ENCODE assay signal across 8 cellular contexts in the genomic region with DNA sequence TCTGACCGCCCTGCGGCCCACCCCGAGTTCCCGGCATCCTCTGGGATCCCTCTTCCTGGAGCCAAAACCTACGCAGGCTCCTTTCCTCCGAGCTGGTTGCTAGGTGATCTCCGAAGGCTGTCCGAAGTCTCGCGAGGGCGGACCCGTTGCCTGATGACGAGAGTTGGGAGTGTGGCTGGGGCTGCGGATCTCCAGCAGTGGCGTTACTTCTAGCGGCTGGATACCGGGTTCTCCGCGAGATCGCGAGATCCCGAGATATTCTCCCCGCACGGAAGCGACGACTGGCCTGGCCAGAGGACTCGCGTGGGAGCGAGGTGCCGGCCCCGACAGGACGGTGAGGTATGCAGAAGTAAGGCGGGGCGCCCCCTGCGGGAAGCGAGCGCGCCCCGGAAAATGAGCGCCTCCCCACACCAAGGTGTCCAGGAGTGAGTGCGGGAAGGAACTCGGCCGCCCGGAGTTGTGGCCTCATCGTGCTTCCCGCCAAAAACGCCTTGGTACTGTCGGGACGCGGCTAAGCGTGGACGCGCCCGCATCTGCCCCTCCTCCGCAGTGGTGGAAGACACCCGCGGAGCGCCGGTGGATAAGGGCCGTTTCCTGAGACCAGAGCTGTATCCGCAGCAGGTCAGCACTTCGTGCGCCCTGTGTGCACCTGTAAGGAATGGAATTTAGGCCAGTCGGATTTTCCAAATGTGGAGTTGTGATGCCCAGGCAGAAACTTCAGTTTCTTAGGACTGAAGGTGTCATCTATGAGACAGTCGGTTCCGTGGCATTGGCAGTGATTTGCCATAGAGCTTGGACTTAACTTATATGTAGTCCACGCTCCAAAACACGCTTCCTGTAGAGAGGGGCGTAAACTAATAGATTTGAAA. TPM values are rescaled to one million over a fixed set of nuclear protein-coding genes. Genes with fewer than 3 reads are reported as not detected.
DNase-seq lines count a peak whose midpoint lies in the region; ATAC-seq, FAIRE-seq and TF ChIP-seq lines count a peak whose summit lies in the region.

A gene (plus strand): TSS at position 146 of the 869 bp plus-strand sequence. CDS start 1,426 bp downstream, outside the sequence.

- peak; percentile 88 for TF ChIP-seq CTCF in HepG2 (CRISPR knock-in tag; IDR thresholded peaks at IDR 0.05)

- no peaks in the 10 kb centered on the region; a peak in 1 of 5 replicates for H3K36me3 ChIP-seq in HepG2 (replicated peaks in 1 of 2; ENCODE audit: control insufficient read depth in 1 of 2, insufficient read depth in 2 of 2, low read length in 2 of 2)

- WGBS in HepG2 (ENCODE audit: low lambda C conversion rate): 3% methylated on average over 15 of the region's 69 CpGs

- peak within 1 kb of the TSS; percentile 83 to 98 (median 98) for H3K4me3 ChIP-seq in HepG2 (replicated peaks in 1 of 3; ENCODE audit: insufficient read depth in 1 of 3, low read depth in 2 of 3, low read length in 3 of 3)

- H2AFZ ChIP-seq in HepG2 (ENCODE audit: low read length): peak within 1 kb of the TSS; percentile 89

- TF ChIP-seq RAD21 in HepG2 (CRISPR knock-in tag; IDR thresholded peaks at IDR 0.05): peak; percentile 83

- POLR2A ChIA-PET in HepG2 (lab: Yijun Ruan, JAX): interaction anchor here (0.7 to 3.6 kb wide), 12 partner anchors 9 to 341 kb away, joined by 3 to 27 read pairs (median 3); a partner anchor contains a TSS

- H3K9me3 ChIP-seq in HepG2 (ENCODE audit: low read length): no peaks in the 10 kb centered on the region

- H3K9ac ChIP-seq in HepG2 (ENCODE audit: insufficient read depth, low read depth, low read length): peak within 1 kb of the TSS; percentile 96

- in situ Hi-C loops in HepG2 (cut with HindIII; ENCODE audit: extremely low pct_ligation_motif_present, low pct_unique_long_range_greater_than_20kb): no loop called here

- peak within 1 kb of the TSS; percentile 82 for H3K27ac ChIP-seq in HepG2 (ENCODE audit: extremely low read length, insufficient read depth, low read length)

- TF ChIP-seq EP300 in HepG2 (IDR thresholded peaks at IDR 0.05; ENCODE audit: low read depth in 2 of 2, low read length in 2 of 2) (no peak), HepG2 (CRISPR knock-in tag; IDR thresholded peaks at IDR 0.05; ENCODE audit: borderline replicate concordance) (no peak; the same call in 1 of the 2 replicates)

- intact Hi-C loops in HepG2 (cut with micrococcal nuclease; ENCODE audit: unreplicated experiment): loop anchor here (1.0 to 2.0 kb wide), 2 partner anchors 162 to 184 kb away; a partner anchor contains a TSS

- H4K20me1 ChIP-seq in HepG2 (ENCODE audit: insufficient read depth, low read length): no peaks in the 10 kb centered on the region

- H3K4me2 ChIP-seq in HepG2 (ENCODE audit: low read depth, low read length): peak within 1 kb of the TSS; percentile 80

- BruUV-seq in HepG2 (replicated peaks; lab: Mats Ljungman, UMichigan): TSS peak; percentile 56

- H3K27me3 ChIP-seq in HepG2 (ENCODE audit: control insufficient read depth in 1 of 2, insufficient read depth in 2 of 2, low read length in 2 of 2): no peaks in the 10 kb centered on the region; a peak in 2 of 5 replicates

- peak; percentile 72 to 79; a peak in 3 of 4 replicates for TF ChIP-seq POLR2A in HepG2 (IDR thresholded peaks at IDR 0.05; ENCODE audit: insufficient read depth in 1 of 2, low read depth in 2 of 2, low read length in 2 of 2)

- peak; percentile 80 for FAIRE-seq in HepG2 (lab: Jason Lieb, UNC)

- peaks cover 39% of the 10 kb centered on the region for H3K4me1 ChIP-seq in HepG2 (ENCODE audit: insufficient read depth, low read length)

- ATAC-seq in GM19324 (IDR thresholded peaks at IDR 0.05; ENCODE audit: low FRiP score, unreplicated experiment): peak; percentile 80
- ATAC-seq in HG03469 (IDR thresholded peaks at IDR 0.05; ENCODE audit: unreplicated experiment): peak; percentile 79
- peak; percentile 98 for ATAC-seq in HepG2

- DNase-seq in C1 segment of cervical spinal cord (lab: John Stamatoyannopoulos, UW): peak; percentile 79 to 97 (median 91)
- peak; percentile 96 to 99 for DNase-seq in NCI-H526 (lab: John Stamatoyannopoulos, UW)
- DNase-seq in activated CD4-positive, alpha-beta T cell treated with anti-CD3 and anti-CD28 coated beads, Interleukin-2, amount 50 U/mL, for 1 hour: peak; percentile 87
- peak; percentile 98 for DNase-seq in dermis blood vessel endothelial cell
- peak; percentile 90 for DNase-seq in HepG2 (ENCODE audit: low spot score)
- DNase-seq in stimulated activated CD4-positive, alpha-beta T cell treated with anti-CD3 and anti-CD28 coated beads, Interleukin-4, amount 100 ng/mL, for 1 hour: peak; percentile 90

- peaks cover 43% of the 10 kb centered on the region for H3K79me2 ChIP-seq in HepG2 (ENCODE audit: insufficient read depth, low read length)

- CTCF ChIA-PET in HepG2 (lab: Yijun Ruan, JAX; ENCODE audit: low intra/inter-chr PET ratio, low total read pairs): interaction anchor here (3.4 kb wide), 1 partner anchor 184 kb away, joined by 11 read pairs; a partner anchor contains a TSS

TF ChIP-seq in HepG2, 621 proteins besides CTCF, POLR2A, EP300 and RAD21 (continues in another document):
- TF ChIP-seq NFIB (CRISPR knock-in tag; IDR thresholded peaks at IDR 0.05; ENCODE audit: borderline replicate concordance) (no peak), PCBP1 (IDR thresholded peaks at IDR 0.05; ENCODE audit: borderline replicate concordance, low read depth, low read length) (peak; percentile 42; the same call in 1 of the 2 replicates), PHF8 (CRISPR knock-in tag; IDR thresholded peaks at IDR 0.05) (peak; percentile 81), BRD4 (CRISPR knock-in tag; IDR thresholded peaks at IDR 0.05) (no peak; the same call in 1 of the 2 replicates), ADNP (CRISPR knock-in tag; IDR thresholded peaks at IDR 0.05) (no peak), ZNF768 (CRISPR knock-in tag; IDR thresholded peaks at IDR 0.05) (peak; percentile 50; the same call in 1 of the 2 replicates), DNMT1 (CRISPR knock-in tag; IDR thresholded peaks at IDR 0.05) (no peak)

RNA-seq across cellular contexts. Expression of the gene that starts here (rescaled TPM):
- total RNA-seq in dermis blood vessel endothelial cell: 1.6 and 1.7 TPM in 2 replicates
- total RNA-seq in HepG2 (2016; rRNA removed; fragmentation: Illumina TruSeq; extraction: Trizol): 5.5 and 7.2 TPM in 2 replicates
- 0.71 and 0.91 TPM in 2 replicates for total RNA-seq in HepG2 (2016; cell fraction: cytosol; rRNA removed; fragmentation: Illumina TruSeq; extraction: Trizol; ENCODE audit: low read depth)
- total RNA-seq in HepG2 (2016; cell fraction: insoluble cytoplasmic fraction; rRNA removed; fragmentation: Illumina TruSeq; extraction: Trizol): 6.2 and 8.4 TPM in 2 replicates
- 2.8 and 3.1 TPM in 2 replicates for total RNA-seq in HepG2 (2016; cell fraction: membrane; rRNA removed; fragmentation: Illumina TruSeq; extraction: Trizol)
- total RNA-seq in HepG2 (2016; cell fraction: nucleus; rRNA removed; fragmentation: Illumina TruSeq; extraction: Trizol): 16.0 and 17.0 TPM in 2 replicates
- 2.0 and 2.2 TPM in 2 replicates for polyA plus RNA-seq in HepG2 (2011; rRNA removed)
- 0.87 and 1.5 TPM in 2 replicates for polyA plus RNA-seq in HepG2 (2011; cell fraction: cytosol; rRNA removed)
- polyA plus RNA-seq in HepG2 (2011; cell fraction: nucleus; rRNA removed): 2.3 and 4.2 TPM in 2 replicates
- polyA plus RNA-seq in HepG2 (2012): 3.5 and 5.1 TPM in 2 replicates
- polyA plus RNA-seq in HepG2 (2016; cell fraction: cytosol; fragmentation: Illumina TruSeq; extraction: Trizol; ENCODE audit: low read depth): 1.1 and 1.4 TPM in 2 replicates
- 6.1 and 6.8 TPM in 2 replicates for polyA plus RNA-seq in HepG2 (2016; cell fraction: insoluble cytoplasmic fraction; fragmentation: Illumina TruSeq; extraction: Trizol; ENCODE audit: low read depth)
- polyA plus RNA-seq in HepG2 (2016; cell fraction: membrane; fragmentation: Illumina TruSeq; extraction: Trizol; ENCODE audit: low read depth): 2.3 and 2.4 TPM in 2 replicates
- 23.0 and 23.2 TPM in 2 replicates for polyA plus RNA-seq in HepG2 (2016; cell fraction: nucleus; fragmentation: Illumina TruSeq; extraction: Trizol; ENCODE audit: insufficient read depth, low read depth)
- polyA minus RNA-seq in HepG2 (2011; rRNA and poly(A)+ RNA removed; ENCODE audit: low replicate concordance): 0.26 and 1.0 TPM in 2 replicates
- 0.20 and 0.35 TPM in 2 replicates for polyA minus RNA-seq in HepG2 (2011; cell fraction: cytosol; rRNA and poly(A)+ RNA removed)
- 11.5 and 11.9 TPM in 2 replicates for polyA minus RNA-seq in HepG2 (2011; cell fraction: nucleus; rRNA and poly(A)+ RNA removed)

Comparison
In these comparisons a context has a peak if more than half of its experiments do, and no peak if none do; other contexts are left out.
1. Peak in every context shown above with its lines: DNase-seq, ATAC-seq, H3K4me3 ChIP-seq and H3K27ac ChIP-seq.